ENCODE assay signal across 8 cellular contexts in genomic region chr10:100009793-100010676, GRCh38. TPM values are rescaled to one million over a fixed set of nuclear protein-coding genes. Genes with fewer than 3 reads are reported as not detected.
DNase-seq lines count a peak whose midpoint lies in the region; ATAC-seq and TF ChIP-seq lines count a peak whose summit lies in the region.

A gene with protein sequence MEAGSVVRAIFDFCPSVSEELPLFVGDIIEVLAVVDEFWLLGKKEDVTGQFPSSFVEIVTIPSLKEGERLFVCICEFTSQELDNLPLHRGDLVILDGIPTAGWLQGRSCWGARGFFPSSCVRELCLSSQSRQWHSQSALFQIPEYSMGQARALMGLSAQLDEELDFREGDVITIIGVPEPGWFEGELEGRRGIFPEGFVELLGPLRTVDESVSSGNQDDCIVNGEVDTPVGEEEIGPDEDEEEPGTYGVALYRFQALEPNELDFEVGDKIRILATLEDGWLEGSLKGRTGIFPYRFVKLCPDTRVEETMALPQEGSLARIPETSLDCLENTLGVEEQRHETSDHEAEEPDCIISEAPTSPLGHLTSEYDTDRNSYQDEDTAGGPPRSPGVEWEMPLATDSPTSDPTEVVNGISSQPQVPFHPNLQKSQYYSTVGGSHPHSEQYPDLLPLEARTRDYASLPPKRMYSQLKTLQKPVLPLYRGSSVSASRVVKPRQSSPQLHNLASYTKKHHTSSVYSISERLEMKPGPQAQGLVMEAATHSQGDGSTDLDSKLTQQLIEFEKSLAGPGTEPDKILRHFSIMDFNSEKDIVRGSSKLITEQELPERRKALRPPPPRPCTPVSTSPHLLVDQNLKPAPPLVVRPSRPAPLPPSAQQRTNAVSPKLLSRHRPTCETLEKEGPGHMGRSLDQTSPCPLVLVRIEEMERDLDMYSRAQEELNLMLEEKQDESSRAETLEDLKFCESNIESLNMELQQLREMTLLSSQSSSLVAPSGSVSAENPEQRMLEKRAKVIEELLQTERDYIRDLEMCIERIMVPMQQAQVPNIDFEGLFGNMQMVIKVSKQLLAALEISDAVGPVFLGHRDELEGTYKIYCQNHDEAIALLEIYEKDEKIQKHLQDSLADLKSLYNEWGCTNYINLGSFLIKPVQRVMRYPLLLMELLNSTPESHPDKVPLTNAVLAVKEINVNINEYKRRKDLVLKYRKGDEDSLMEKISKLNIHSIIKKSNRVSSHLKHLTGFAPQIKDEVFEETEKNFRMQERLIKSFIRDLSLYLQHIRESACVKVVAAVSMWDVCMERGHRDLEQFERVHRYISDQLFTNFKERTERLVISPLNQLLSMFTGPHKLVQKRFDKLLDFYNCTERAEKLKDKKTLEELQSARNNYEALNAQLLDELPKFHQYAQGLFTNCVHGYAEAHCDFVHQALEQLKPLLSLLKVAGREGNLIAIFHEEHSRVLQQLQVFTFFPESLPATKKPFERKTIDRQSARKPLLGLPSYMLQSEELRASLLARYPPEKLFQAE (N-terminal part only) (minus strand): TSS chr10:100009947. CDS start chr10:99972124, 37,823 bp downstream.

- no peaks in the 10 kb centered on the region for H3K36me3 ChIP-seq in ovary
- no peaks in the 10 kb centered on the region for H3K36me3 ChIP-seq in thymus (ENCODE audit: control insufficient read depth, insufficient read depth)

- DNase-seq in ELF-1 (ENCODE audit: low read depth, low spot score) (peak; percentile 84), head of caudate nucleus (peak in 41 of 42 donors; percentile 16 to 87 (median 72)), ovary (peak; percentile 83 to 90 (median 87))
- DNase-seq in Jurkat, Clone E6-1 (ENCODE audit: low read depth, low spot score): peak; percentile 68

- 0 to 1% (median 1%) methylated on average over 35 to 86 of the region's 86 CpGs for WGBS in ovary, 3 donors
- WGBS in thymus: 5% methylated on average over 84 of the region's 86 CpGs

- no peak for TF ChIP-seq EP300 in ovary (IDR thresholded peaks at IDR 0.05)

- ATAC-seq in GM21576 (IDR thresholded peaks at IDR 0.05; ENCODE audit: unreplicated experiment): peak; percentile 61
- peak; percentile 60 for ATAC-seq in SK-N-SH treated with all-trans-retinoic acid at 6 μM for 48 hours

- TF ChIP-seq POLR2A in ovary (IDR thresholded peaks at IDR 0.05): peak; percentile 28

- no peaks in the 10 kb centered on the region for H3K27me3 ChIP-seq in ovary
- no peaks in the 10 kb centered on the region for H3K27me3 ChIP-seq in thymus (ENCODE audit: control insufficient read depth, insufficient read depth)

- intact Hi-C loops in head of caudate nucleus (cut with DNase I) (no loop called here), ovary (cut with DNase I) (loop anchor here in 2 of 4 donors (5.0 to 10.0 kb wide), 4 partner anchors 95 to 155 kb away; no protein-coding TSS in a partner anchor)

- peak within 1 kb of the TSS; percentile 62 to 88 for H3K27ac ChIP-seq in ovary
- peak within 1 kb of the TSS; percentile 48 for H3K27ac ChIP-seq in thymus (ENCODE audit: low read depth)

- no peaks in the 10 kb centered on the region for H3K9me3 Mint-ChIP-seq in activated naive CD8-positive, alpha-beta T cell (ENCODE audit: low read depth)

- H3K4me1 ChIP-seq in ovary (ENCODE audit: insufficient read depth): peaks cover 8% of the 10 kb centered on the region
- peaks cover 40% of the 10 kb centered on the region for H3K4me1 ChIP-seq in thymus (ENCODE audit: control insufficient read depth, insufficient read depth, low read length)

- H3K9me3 ChIP-seq in ovary (no peaks in the 10 kb centered on the region), thymus (ENCODE audit: control insufficient read depth) (no peaks in the 10 kb centered on the region)

- H3K4me3 Mint-ChIP-seq in activated naive CD8-positive, alpha-beta T cell: peak within 1 kb of the TSS; percentile 93

- peak within 1 kb of the TSS; percentile 90 for H3K4me3 ChIP-seq in Jurkat, Clone E6-1 (ENCODE audit: low read length)
- H3K4me3 ChIP-seq in ovary: peak within 1 kb of the TSS; percentile 48
- H3K4me3 ChIP-seq in thymus (ENCODE audit: low read length): peak within 1 kb of the TSS; percentile 90

- no peaks in the 10 kb centered on the region for H3K27me3 Mint-ChIP-seq in activated naive CD8-positive, alpha-beta T cell

- TF ChIP-seq CTCF in ovary (IDR thresholded peaks at IDR 0.05): peak in 2 of 3 donors; percentile 88 to 89

- H3K36me3 Mint-ChIP-seq in activated naive CD8-positive, alpha-beta T cell: no peaks in the 10 kb centered on the region

- peaks cover 42% of the 10 kb centered on the region for H3K4me1 Mint-ChIP-seq in activated naive CD8-positive, alpha-beta T cell (ENCODE audit: low read depth)

- H3K27ac Mint-ChIP-seq in activated naive CD8-positive, alpha-beta T cell: peak within 1 kb of the TSS; percentile 75

TF ChIP-seq in SK-N-SH treated with all-trans-retinoic acid at 6 μM for 48 hours, 23 proteins besides CTCF, POLR2A, EP300 and RAD21 (continues in another document):
- TF ChIP-seq, protein P1, sequence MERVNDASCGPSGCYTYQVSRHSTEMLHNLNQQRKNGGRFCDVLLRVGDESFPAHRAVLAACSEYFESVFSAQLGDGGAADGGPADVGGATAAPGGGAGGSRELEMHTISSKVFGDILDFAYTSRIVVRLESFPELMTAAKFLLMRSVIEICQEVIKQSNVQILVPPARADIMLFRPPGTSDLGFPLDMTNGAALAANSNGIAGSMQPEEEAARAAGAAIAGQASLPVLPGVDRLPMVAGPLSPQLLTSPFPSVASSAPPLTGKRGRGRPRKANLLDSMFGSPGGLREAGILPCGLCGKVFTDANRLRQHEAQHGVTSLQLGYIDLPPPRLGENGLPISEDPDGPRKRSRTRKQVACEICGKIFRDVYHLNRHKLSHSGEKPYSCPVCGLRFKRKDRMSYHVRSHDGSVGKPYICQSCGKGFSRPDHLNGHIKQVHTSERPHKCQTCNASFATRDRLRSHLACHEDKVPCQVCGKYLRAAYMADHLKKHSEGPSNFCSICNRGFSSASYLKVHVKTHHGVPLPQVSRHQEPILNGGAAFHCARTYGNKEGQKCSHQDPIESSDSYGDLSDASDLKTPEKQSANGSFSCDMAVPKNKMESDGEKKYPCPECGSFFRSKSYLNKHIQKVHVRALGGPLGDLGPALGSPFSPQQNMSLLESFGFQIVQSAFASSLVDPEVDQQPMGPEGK (CRISPR knock-in tag; IDR thresholded peaks at IDR 0.05; ENCODE audit: borderline replicate concordance): no peak
- TF ChIP-seq ZNF70 (CRISPR knock-in tag; IDR thresholded peaks at IDR 0.05) (no peak), SNAI2 (CRISPR knock-in tag; IDR thresholded peaks at IDR 0.05) (no peak), CSDC2 (CRISPR knock-in tag; IDR thresholded peaks at IDR 0.05) (no peak), POU6F1 (CRISPR knock-in tag; IDR thresholded peaks at IDR 0.05; ENCODE audit: borderline replicate concordance, low read depth) (no peak), CSRNP3 (CRISPR knock-in tag; IDR thresholded peaks at IDR 0.05) (no peak), ZC3H10 (CRISPR knock-in tag; IDR thresholded peaks at IDR 0.05) (no peak), TCF4 (CRISPR knock-in tag; IDR thresholded peaks at IDR 0.05; ENCODE audit: borderline replicate concordance) (no peak), TSHZ2 (CRISPR knock-in tag; IDR thresholded peaks at IDR 0.05) (no peak)

RNA-seq across cellular contexts. Expression of the gene that starts here (rescaled TPM):
- polyA plus RNA-seq in Jurkat, Clone E6-1 (2012; ENCODE audit: insufficient read depth, insufficient read length): 8.0 TPM
- 10 to 100 TPM; 10.8 to 25.4 (median 20.3) TPM for total RNA-seq in ovary
- polyA plus RNA-seq in ovary (10 to 100 TPM; 12.9 to 23.1 TPM), thymus (10.0 TPM)

Comparison
In these comparisons a context has a peak if more than half of its experiments do, and no peak if none do; other contexts are left out.
1. Peak in every context shown above with its lines: DNase-seq, ATAC-seq, H3K4me3 ChIP-seq and H3K27ac ChIP-seq.